ENCODE assay signal across 13 cellular contexts in the genomic region with DNA sequence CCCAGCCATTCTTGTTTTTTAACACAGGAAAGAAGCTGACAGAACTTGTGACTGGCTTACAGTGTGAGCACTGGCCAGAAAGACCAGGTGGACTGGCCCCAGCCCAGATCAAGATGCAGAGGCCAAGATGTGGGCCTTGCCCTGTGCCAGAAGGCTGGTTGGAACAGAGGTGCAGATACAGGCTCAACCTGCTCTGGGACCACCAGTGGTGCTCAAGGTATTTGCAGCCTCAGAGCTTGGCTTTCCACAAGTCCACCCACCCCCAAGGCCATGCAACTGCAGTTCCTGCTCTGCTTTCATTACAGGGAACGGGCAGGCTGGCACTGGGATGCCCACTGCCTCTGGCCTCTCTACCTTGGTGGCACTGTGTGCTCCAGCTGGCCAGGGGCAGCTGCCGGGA.
"Had no signal": no experiment of that assay in that cellular context is flagged by ENCODE, and none has a peak within 500 bp of the region (broad histone marks: within the 10 kb centered on the region; RNA-seq: fewer than 3 reads in every experiment).

No MANE protein-coding gene starts in this region.

- DNase-seq: activated CD4-positive, alpha-beta T cell treated with anti-CD3 and anti-CD28 coated beads for 1 hour; activated effector memory CD4-positive, alpha-beta T cell treated with anti-CD3 and anti-CD28 coated beads, Interleukin-2, amount 50 U/mL, for 16 hours; amygdala; heart right ventricle; left ventricle myocardium inferior; mesenchymal stem cell; stimulated activated CD4-positive, alpha-beta T cell treated with anti-CD3 and anti-CD28 coated beads, Interleukin-2, amount 100 ng/mL, for 48 hours had no signal

- H3K4me1 Mint-ChIP-seq: brain, nephron had no signal

- H3K9me3 ChIP-seq: heart right ventricle, left ventricle myocardium inferior, thoracic aorta had no signal

- H3K27me3 Mint-ChIP-seq: activated naive CD8-positive, alpha-beta T cell; brain; stimulated activated naive CD8-positive, alpha-beta T cell treated with anti-CD3 and anti-CD28 coated beads, Interleukin-15, Interleukin-2, amounts not matched to agents 100 ng/mL and 50 ng/mL, for 24 hours had no signal

- H3K27me3 ChIP-seq: heart right ventricle had no signal

- H3K27ac ChIP-seq: heart right ventricle, thoracic aorta had no signal

- H3K4me3 ChIP-seq: heart right ventricle, left ventricle myocardium inferior, thoracic aorta had no signal

- H3K27ac Mint-ChIP-seq: brain; nephron; T-helper 2 cell treated with Interferon-gamma antibody and Interleukin-4, amounts not matched to agents 5 μg/mL and 100 μg/mL, for 36 hours had no signal

- H3K9me3 Mint-ChIP-seq: brain; nephron; stimulated activated naive CD8-positive, alpha-beta T cell treated with anti-CD3 and anti-CD28 coated beads, Interleukin-15, Interleukin-2, amounts not matched to agents 100 ng/mL and 50 ng/mL, for 24 hours; T-helper 2 cell treated with Interferon-gamma antibody and Interleukin-4, amounts not matched to agents 5 μg/mL and 100 μg/mL, for 36 hours had no signal

- H3K4me3 Mint-ChIP-seq: activated naive CD8-positive, alpha-beta T cell; brain; nephron; stimulated activated naive CD8-positive, alpha-beta T cell treated with anti-CD3 and anti-CD28 coated beads, Interleukin-15, Interleukin-2, amounts not matched to agents 100 ng/mL and 50 ng/mL, for 24 hours; T-helper 2 cell treated with Interferon-gamma antibody and Interleukin-4, amounts not matched to agents 5 μg/mL and 100 μg/mL, for 36 hours had no signal
